Comparison of ENCODE assay signal across 1 cellular context in the genomic region with DNA sequence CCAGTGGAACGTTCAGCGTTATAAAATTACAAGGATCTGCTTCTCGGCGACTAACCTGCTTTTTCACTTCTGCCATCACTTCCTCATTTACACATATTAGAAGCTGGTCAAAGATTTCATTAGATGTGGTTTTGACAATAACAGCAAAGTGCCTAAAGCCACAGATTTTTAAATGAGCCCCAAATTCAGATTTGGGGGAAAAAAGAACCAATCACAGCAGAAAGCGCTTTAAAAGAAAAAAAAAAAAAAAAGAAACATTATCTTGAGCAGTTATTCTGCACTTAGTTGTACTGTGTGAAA.
TF ChIP-seq lines count a peak whose summit lies in the region.

No MANE protein-coding gene starts in this region.

TF ChIP-seq in GM23338, 12 proteins besides CTCF, POLR2A, EP300 and RAD21 (continued from another document):
- TF ChIP-seq ZNF462 (CRISPR knock-in tag; IDR thresholded peaks at IDR 0.05): no peak
- TF ChIP-seq CREB1 (CRISPR knock-in tag; IDR thresholded peaks at IDR 0.05; ENCODE audit: low read depth): no peak
- TF ChIP-seq JUNB (IDR thresholded peaks at IDR 0.05; ENCODE audit: unreplicated experiment): no peak
- no peak for TF ChIP-seq POLR2AphosphoS5 (IDR thresholded peaks at IDR 0.05; ENCODE audit: low read depth)
- TF ChIP-seq EZH2 (IDR thresholded peaks at IDR 0.05; ENCODE audit: low read depth, unreplicated experiment): no peak
- TF ChIP-seq, protein P1, sequence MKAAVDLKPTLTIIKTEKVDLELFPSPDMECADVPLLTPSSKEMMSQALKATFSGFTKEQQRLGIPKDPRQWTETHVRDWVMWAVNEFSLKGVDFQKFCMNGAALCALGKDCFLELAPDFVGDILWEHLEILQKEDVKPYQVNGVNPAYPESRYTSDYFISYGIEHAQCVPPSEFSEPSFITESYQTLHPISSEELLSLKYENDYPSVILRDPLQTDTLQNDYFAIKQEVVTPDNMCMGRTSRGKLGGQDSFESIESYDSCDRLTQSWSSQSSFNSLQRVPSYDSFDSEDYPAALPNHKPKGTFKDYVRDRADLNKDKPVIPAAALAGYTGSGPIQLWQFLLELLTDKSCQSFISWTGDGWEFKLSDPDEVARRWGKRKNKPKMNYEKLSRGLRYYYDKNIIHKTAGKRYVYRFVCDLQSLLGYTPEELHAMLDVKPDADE (IDR thresholded peaks at IDR 0.05): no peak
- TF ChIP-seq NANOG (IDR thresholded peaks at IDR 0.05; ENCODE audit: borderline replicate concordance): no peak
